7 cellular contexts compared by ENCODE assay signal in genomic region chr6:684831-685636, GRCh38.
A peak's percentile ranks its signal among the peaks of the same experiment; 100 is the strongest.
DNase-seq lines count a peak whose midpoint lies in the region; ATAC-seq lines count a peak whose summit lies in the region.

No MANE protein-coding gene starts in this region.

- intact Hi-C loops in head of caudate nucleus (cut with DNase I): no loop called here

- H3K27me3 Mint-ChIP-seq in T-helper 2 cell treated with Interferon-gamma antibody and Interleukin-4, amounts not matched to agents 5 μg/mL and 100 μg/mL, for 36 hours (ENCODE audit: low read depth): no peaks in the 10 kb centered on the region
- no peaks in the 10 kb centered on the region for H3K27me3 Mint-ChIP-seq in memory B cell

- H3K27ac Mint-ChIP-seq in T-helper 2 cell treated with Interferon-gamma antibody and Interleukin-4, amounts not matched to agents 5 μg/mL and 100 μg/mL, for 36 hours: peak overlapping the region; percentile 89
- H3K27ac Mint-ChIP-seq in memory B cell: no peak overlapping the region

- DNase-seq in T-helper 2 cell treated with Interferon-gamma antibody and Interleukin-4, amounts not matched to agents 5 μg/mL and 100 μg/mL, for 36 hours (ENCODE audit: low spot score): peak; percentile 54
- no peak for DNase-seq in memory B cell (ENCODE audit: low spot score in 2 of 2)
- no peak for DNase-seq in COLO668 (lab: John Stamatoyannopoulos, UW; ENCODE audit: unreplicated experiment)
- DNase-seq in HuH-7 (ENCODE audit: low spot score): no peak
- DNase-seq in head of caudate nucleus: no peak

- peaks cover 13% of the 10 kb centered on the region for H3K36me3 Mint-ChIP-seq in T-helper 2 cell treated with Interferon-gamma antibody and Interleukin-4, amounts not matched to agents 5 μg/mL and 100 μg/mL, for 36 hours (ENCODE audit: low read depth)
- H3K36me3 Mint-ChIP-seq in memory B cell: peaks cover 8% of the 10 kb centered on the region

- ATAC-seq in GM19025 (IDR thresholded peaks at IDR 0.05; ENCODE audit: low read depth, unreplicated experiment) (peak; percentile 67), HG02840 (IDR thresholded peaks at IDR 0.05; ENCODE audit: low FRiP score, unreplicated experiment) (peak; percentile 84), memory B cell (ENCODE audit: low read depth) (no peak)

- peak overlapping the region; percentile 81 for H3K4me3 Mint-ChIP-seq in T-helper 2 cell treated with Interferon-gamma antibody and Interleukin-4, amounts not matched to agents 5 μg/mL and 100 μg/mL, for 36 hours
- H3K4me3 Mint-ChIP-seq in memory B cell: peak overlapping the region; percentile 38

- peaks cover 38% of the 10 kb centered on the region for H3K4me1 Mint-ChIP-seq in T-helper 2 cell treated with Interferon-gamma antibody and Interleukin-4, amounts not matched to agents 5 μg/mL and 100 μg/mL, for 36 hours (ENCODE audit: low read depth)
- peaks cover 32% of the 10 kb centered on the region for H3K4me1 Mint-ChIP-seq in memory B cell

- no peaks in the 10 kb centered on the region for H3K9me3 Mint-ChIP-seq in T-helper 2 cell treated with Interferon-gamma antibody and Interleukin-4, amounts not matched to agents 5 μg/mL and 100 μg/mL, for 36 hours
- no peaks in the 10 kb centered on the region for H3K9me3 Mint-ChIP-seq in memory B cell
